In genomic region chrX:109732780-109733657, GRCh38 we compare ENCODE assay signal across 8 cellular contexts. TPM values are rescaled to one million over a fixed set of nuclear protein-coding genes. Genes with fewer than 3 reads are reported as not detected.
DNase-seq lines count a peak whose midpoint lies in the region; ATAC-seq, FAIRE-seq and TF ChIP-seq lines count a peak whose summit lies in the region.

ACSL4 (minus strand) TSS chrX:109733257; CDS start chrX:109683363, 49,894 bp downstream.

- no peak for FAIRE-seq in small intestine (lab: Jason Lieb, UNC)

- H3K9me3 ChIP-seq in breast epithelium = no peaks in the 10 kb centered on the region
- no peaks in the 10 kb centered on the region for H3K9me3 ChIP-seq in small intestine (ENCODE audit: control insufficient read depth, low read depth)

- H3K4me3 ChIP-seq in WI38 (ENCODE audit: low read depth, low read length) = peak within 1 kb of the TSS; percentile 81
- H3K4me3 ChIP-seq in breast epithelium = peak within 1 kb of the TSS; percentile 64 to 72 (median 69)
- H3K4me3 ChIP-seq in small intestine (ENCODE audit: low read depth in 1 of 2, low read length in 2 of 2) = peak within 1 kb of the TSS; percentile 45 to 77

- H3K27me3 ChIP-seq in breast epithelium = peaks cover 0 to 41% of the 10 kb centered on the region in 2 donors
- H3K27me3 ChIP-seq in small intestine (ENCODE audit: control insufficient read depth in 2 of 2, insufficient read depth in 2 of 2, low read length in 2 of 2) = no peaks in the 10 kb centered on the region

- H3K36me3 ChIP-seq in breast epithelium (no peaks in the 10 kb centered on the region), small intestine (ENCODE audit: control insufficient read depth in 2 of 2, insufficient read depth in 2 of 2, low read length in 2 of 2) (no peaks in the 10 kb centered on the region)

- WGBS in small intestine, 3 donors = 0 to 41% (median 20%) methylated on average over 14 to 94 of the region's 94 CpGs

- DNase-seq in 8988T (peak; percentile 31), NCI-H2227 treated with DMSO at 0.1 percent for 48 hours (lab: John Stamatoyannopoulos, UW) (peak; percentile 88), breast epithelium (ENCODE audit: low spot score in 2 of 2) (peak; percentile 53 to 71), iPS-NIHi11 (ENCODE audit: low spot score) (peak; percentile 86), small intestine (peak; percentile 77)

- intact Hi-C loops in breast epithelium (cut with DNase I; ENCODE audit: low total_unique reads) = no loop called here

- TF ChIP-seq POLR2A in breast epithelium (IDR thresholded peaks at IDR 0.05) = peak; percentile 24

- peak within 1 kb of the TSS; percentile 88 for H3K27ac ChIP-seq in breast epithelium
- H3K27ac ChIP-seq in small intestine (ENCODE audit: low read depth in 1 of 2, low read length in 1 of 2) = peak within 1 kb of the TSS; percentile 60 to 90

- H3K4me1 ChIP-seq in breast epithelium (no peaks in the 10 kb centered on the region), small intestine (ENCODE audit: control insufficient read depth in 2 of 2, insufficient read depth in 1 of 2, low read depth in 1 of 2, low read length in 1 of 2) (no peaks in the 10 kb centered on the region)

- TF ChIP-seq CTCF in WI38 (IDR thresholded peaks at IDR 0.05; ENCODE audit: low read depth, low read length) (no peak), breast epithelium (IDR thresholded peaks at IDR 0.05) (no peak)

- ATAC-seq in GM18858 (IDR thresholded peaks at IDR 0.05; ENCODE audit: unreplicated experiment) (peak; percentile 62), HG03097 (IDR thresholded peaks at IDR 0.05; ENCODE audit: low FRiP score, unreplicated experiment) (peak; percentile 69)

RNA-seq across cellular contexts. Expression of gene ACSL4, which starts in this region (rescaled TPM):
- total RNA-seq in breast epithelium = 100 to 1,000 TPM in 1 of 3 donors, 10 to 100 TPM in 2; 77.3 to 101 (median 78.9) TPM
- 10 to 100 TPM in 1 of 3 donors, 1 to 10 TPM in 2; 6.2 to 19.2 (median 6.3) TPM for polyA plus RNA-seq in small intestine

Comparison
In these comparisons a context has a peak if more than half of its experiments do, and no peak if none do; other contexts are left out.
1. Peak in every context shown above with its lines: DNase-seq, ATAC-seq, H3K4me3 ChIP-seq and H3K27ac ChIP-seq.
2. DNase-seq: peak in every context shown above with its lines; median percentile 88 in NCI-H2227 treated with DMSO at 0.1 percent for 48 hours; 86 in iPS-NIHi11; 77 in small intestine; 62 in breast epithelium; 31 in 8988T.